20 cellular contexts compared by ENCODE assay signal in the genomic region with DNA sequence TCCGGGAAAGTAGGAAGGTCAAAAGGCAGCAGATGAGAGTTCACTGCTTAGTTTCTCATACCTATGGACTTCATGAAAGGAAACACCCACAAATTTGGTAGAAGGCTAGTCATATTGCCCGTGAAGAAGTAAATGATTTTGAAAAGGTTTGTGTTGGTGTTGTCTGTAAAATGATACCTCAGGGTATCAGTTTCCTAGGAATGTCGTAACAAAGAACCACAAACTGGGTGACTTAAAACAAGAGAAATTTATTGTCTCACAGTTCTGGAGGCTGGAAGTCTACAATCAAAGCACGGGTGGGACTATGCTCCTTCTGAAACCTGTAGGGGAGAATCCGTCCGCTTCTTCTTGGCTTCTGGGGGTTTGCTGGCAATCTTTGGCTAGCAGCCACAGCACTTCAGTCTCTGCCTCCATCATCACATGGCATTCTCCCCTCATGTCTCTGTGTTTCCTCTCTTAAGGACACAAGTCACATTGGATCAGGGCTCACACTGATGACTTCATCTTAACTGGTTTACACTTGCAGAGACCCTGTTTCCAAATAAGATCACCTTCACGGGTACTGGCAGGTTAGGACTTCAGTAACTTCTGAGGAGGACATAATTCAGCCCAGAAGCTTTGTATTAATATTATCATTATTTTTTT. TPM values are rescaled to one million over a fixed set of nuclear protein-coding genes. Genes with fewer than 3 reads are reported as not detected.
DNase-seq lines count a peak whose midpoint lies in the region; ATAC-seq and TF ChIP-seq lines count a peak whose summit lies in the region.
"Had no signal": no experiment of that assay in that cellular context is flagged by ENCODE, and none has a peak within 500 bp of the region (broad histone marks: within the 10 kb centered on the region; RNA-seq: fewer than 3 reads in every experiment).

No MANE protein-coding gene starts in this region.

- H3K9me3 Mint-ChIP-seq in CD4-positive, alpha-beta T cell = no peaks in the 10 kb centered on the region
- no peaks in the 10 kb centered on the region for H3K9me3 Mint-ChIP-seq in activated T-helper 2 cell treated with anti-CD3 and anti-CD28 coated beads, Interferon-gamma antibody, Interleukin-2, Interleukin-4, amounts not matched to agents 10 μg/mL and 5 μg/mL and 100 μg/mL, durations not matched to agents 14 hours and 24 hours and 36 hours
- H3K9me3 Mint-ChIP-seq: activated naive CD4-positive, alpha-beta T cell treated with anti-CD3 and anti-CD28 coated beads, Interleukin-2, amount 50 U/mL, for 24 hours had no signal

- no peak for ATAC-seq in CD4-positive, alpha-beta T cell (ENCODE audit: poor library complexity)
- ATAC-seq in GM18505 (IDR thresholded peaks at IDR 0.05; ENCODE audit: unreplicated experiment) = no peak
- ATAC-seq: GM12878 had no signal

- CTCF ChIA-PET in CD4-positive, alpha-beta T cell (lab: Charles Lee) = no interaction called here

- H3K27me3 Mint-ChIP-seq in CD4-positive, alpha-beta T cell = no peaks in the 10 kb centered on the region
- no peaks in the 10 kb centered on the region for H3K27me3 Mint-ChIP-seq in activated T-helper 2 cell treated with anti-CD3 and anti-CD28 coated beads, Interferon-gamma antibody, Interleukin-2, Interleukin-4, amounts not matched to agents 10 μg/mL and 5 μg/mL and 100 μg/mL, durations not matched to agents 14 hours and 24 hours and 36 hours (ENCODE audit: low read depth)
- H3K27me3 Mint-ChIP-seq: activated naive CD4-positive, alpha-beta T cell treated with anti-CD3 and anti-CD28 coated beads, Interleukin-2, amount 50 U/mL, for 24 hours had no signal

- intact Hi-C loops in CD4-positive, alpha-beta T cell (cut with DNase I, micrococcal nuclease) = no loop called here
- intact Hi-C loops in sigmoid colon (cut with DNase I) = no loop called here
- intact Hi-C loops in activated T-helper 2 cell treated with anti-CD3 and anti-CD28 coated beads, Interferon-gamma antibody, Interleukin-2, Interleukin-4, amounts not matched to agents 10 μg/mL and 5 μg/mL and 100 μg/mL, durations not matched to agents 14 hours and 24 hours and 36 hours (cut with micrococcal nuclease) = loop anchor here (5.0 kb wide), 1 partner anchor 95 kb away; the partner anchor contains the start of gene RRAD

- TF ChIP-seq CTCF in CD4-positive, alpha-beta T cell (IDR thresholded peaks at IDR 0.05) = no peak
- TF ChIP-seq CTCF in sigmoid colon (IDR thresholded peaks at IDR 0.05) = no peak

- peak overlapping the region; percentile 24 for H3K27ac Mint-ChIP-seq in CD4-positive, alpha-beta T cell
- no peak overlapping the region for H3K27ac Mint-ChIP-seq in activated T-helper 2 cell treated with anti-CD3 and anti-CD28 coated beads, Interferon-gamma antibody, Interleukin-2, Interleukin-4, amounts not matched to agents 10 μg/mL and 5 μg/mL and 100 μg/mL, durations not matched to agents 14 hours and 24 hours and 36 hours

- H3K4me1 Mint-ChIP-seq in CD4-positive, alpha-beta T cell (ENCODE audit: low read depth) = peaks cover 22% of the 10 kb centered on the region
- peaks cover 17% of the 10 kb centered on the region for H3K4me1 Mint-ChIP-seq in activated T-helper 2 cell treated with anti-CD3 and anti-CD28 coated beads, Interferon-gamma antibody, Interleukin-2, Interleukin-4, amounts not matched to agents 10 μg/mL and 5 μg/mL and 100 μg/mL, durations not matched to agents 14 hours and 24 hours and 36 hours (ENCODE audit: low read depth)

- H3K27me3 ChIP-seq in CD4-positive, alpha-beta T cell (ENCODE audit: control insufficient read depth, insufficient read depth, low read length) = peaks cover 4% of the 10 kb centered on the region
- no peaks in the 10 kb centered on the region for H3K27me3 ChIP-seq in adipocyte (replicated peaks; ENCODE audit: control insufficient read depth, insufficient read depth, low read length)
- H3K27me3 ChIP-seq in sigmoid colon = no peaks in the 10 kb centered on the region
- H3K27me3 ChIP-seq: BLaER1, Peyer's patch, suprapubic skin had no signal

- H3K4me1 ChIP-seq in adipocyte (ENCODE audit: control insufficient read depth, insufficient read depth, low read length) (peaks cover 12% of the 10 kb centered on the region), sigmoid colon (peaks cover 0 to 22% (median 14%) of the 10 kb centered on the region in 4 donors)

- POLR2A ChIA-PET in CD4-positive, alpha-beta T cell (lab: Charles Lee) = no interaction called here

- DNase-seq in CD4-positive, alpha-beta T cell = no peak
- DNase-seq in HT1080 (ENCODE audit: low read depth) (peak; percentile 36), adipocyte (ENCODE audit: low read depth) (peak; percentile 61), kidney tubule cell (ENCODE audit: low spot score) (peak; percentile 11), NAMALWA (ENCODE audit: low spot score) (no peak), sigmoid colon (no peak)
- no peak for DNase-seq in activated T-helper 2 cell treated with anti-CD3 and anti-CD28 coated beads, Interferon-gamma antibody, Interleukin-2, Interleukin-4, amounts not matched to agents 10 μg/mL and 5 μg/mL and 100 μg/mL, durations not matched to agents 14 hours and 24 hours and 36 hours (ENCODE audit: low spot score)
- DNase-seq: cerebellar nuclear complex; DND-41; kidney; NCI-H1417 treated with DMSO at 0.1 percent for 48 hours; NCI-H524; Peyer's patch; stimulated activated CD4-positive, alpha-beta T cell treated with anti-CD3 and anti-CD28 coated beads, Interleukin-15, amount 100 ng/mL, for 24 hours had no signal

- H3K36me3 ChIP-seq in adipocyte (ENCODE audit: control insufficient read depth, insufficient read depth, low read length, severe bottlenecking) (peaks cover 2% of the 10 kb centered on the region), sigmoid colon (peaks cover 0 to 2% (median 0%) of the 10 kb centered on the region in 4 donors)
- H3K36me3 ChIP-seq: Peyer's patch, prostate gland, suprapubic skin had no signal

- no peak overlapping the region for H3K27ac ChIP-seq in CD4-positive, alpha-beta T cell (ENCODE audit: low read depth, low read length)
- no peak overlapping the region for H3K27ac ChIP-seq in sigmoid colon
- H3K27ac ChIP-seq: BLaER1, Peyer's patch, prostate gland, suprapubic skin had no signal

- H3K9ac ChIP-seq in adipocyte (ENCODE audit: low read length) = no peak overlapping the region
- H3K9ac ChIP-seq: BLaER1 had no signal

- TF ChIP-seq POLR2A in GM18505 (IDR thresholded peaks at IDR 0.05; ENCODE audit: borderline replicate concordance, extremely low read depth, insufficient read depth, insufficient read length) (no peak), sigmoid colon (IDR thresholded peaks at IDR 0.05) (no peak)

- no peak for TF ChIP-seq EP300 in sigmoid colon (IDR thresholded peaks at IDR 0.05)

- H3K4me3 ChIP-seq in adipocyte (ENCODE audit: low read length) (no peak overlapping the region), sigmoid colon (no peak overlapping the region)
- H3K4me3 ChIP-seq: BLaER1, GM12878, Peyer's patch, prostate gland, suprapubic skin had no signal

- H3K4me3 Mint-ChIP-seq in CD4-positive, alpha-beta T cell = peak overlapping the region; percentile 66
- no peak overlapping the region for H3K4me3 Mint-ChIP-seq in activated T-helper 2 cell treated with anti-CD3 and anti-CD28 coated beads, Interferon-gamma antibody, Interleukin-2, Interleukin-4, amounts not matched to agents 10 μg/mL and 5 μg/mL and 100 μg/mL, durations not matched to agents 14 hours and 24 hours and 36 hours (ENCODE audit: low read depth)
- H3K4me3 Mint-ChIP-seq: activated naive CD4-positive, alpha-beta T cell treated with anti-CD3 and anti-CD28 coated beads, Interleukin-2, amount 50 U/mL, for 24 hours had no signal

- H3K36me3 Mint-ChIP-seq in CD4-positive, alpha-beta T cell (ENCODE audit: low read depth) = peaks cover 14% of the 10 kb centered on the region
- peaks cover 14% of the 10 kb centered on the region for H3K36me3 Mint-ChIP-seq in activated T-helper 2 cell treated with anti-CD3 and anti-CD28 coated beads, Interferon-gamma antibody, Interleukin-2, Interleukin-4, amounts not matched to agents 10 μg/mL and 5 μg/mL and 100 μg/mL, durations not matched to agents 14 hours and 24 hours and 36 hours (ENCODE audit: low read depth)

- no peaks in the 10 kb centered on the region for H3K9me3 ChIP-seq in CD4-positive, alpha-beta T cell (ENCODE audit: control insufficient read depth, low read length)
- no peaks in the 10 kb centered on the region for H3K9me3 ChIP-seq in adipocyte (ENCODE audit: control insufficient read depth, low read length)
- no peaks in the 10 kb centered on the region for H3K9me3 ChIP-seq in sigmoid colon
- H3K9me3 ChIP-seq: Peyer's patch, prostate gland, suprapubic skin had no signal

- WGBS in sigmoid colon, 2 donors = 61 to 81% methylated on average over 7 of the region's 7 CpGs

RNA-seq across cellular contexts. Expression of gene NAE1, which starts 2.0 kb away (rescaled TPM):
- total RNA-seq in CD4-positive, alpha-beta T cell = 10 to 100 TPM; 89.1 to 91.2 TPM
- 86.8 and 93.6 TPM in 2 replicates for total RNA-seq in HT1080 (2014; rRNA removed; shearing (Covaris generic))
- 68.4 and 77.1 TPM in 2 replicates for polyA plus RNA-seq in HT1080 (2015; cell fraction: cytosol; rRNA removed)
- polyA plus RNA-seq in HT1080 (2015; cell fraction: nucleus; rRNA removed) = 99.6 and 102 TPM in 2 replicates
- total RNA-seq in sigmoid colon = 10 to 100 TPM; 34.6 to 58.3 (median 46.9) TPM
- polyA plus RNA-seq in sigmoid colon = 10 to 100 TPM; 34.8 to 48.8 (median 35.9) TPM
- 123 and 125 TPM in 2 replicates for total RNA-seq in activated T-helper 2 cell treated with anti-CD3 and anti-CD28 coated beads, Interferon-gamma antibody, Interleukin-2, Interleukin-4, amounts not matched to agents 10 μg/mL and 5 μg/mL and 100 μg/mL, durations not matched to agents 14 hours and 24 hours and 36 hours

RNA-seq across cellular contexts. Expression of gene CA7, which starts 11.4 kb away (rescaled TPM):
- total RNA-seq in CD4-positive, alpha-beta T cell = not detected
- total RNA-seq in HT1080 (2014; rRNA removed; shearing (Covaris generic)) = not detected in 2 replicates
- not detected in 2 replicates for polyA plus RNA-seq in HT1080 (2015; cell fraction: cytosol; rRNA removed)
- polyA plus RNA-seq in HT1080 (2015; cell fraction: nucleus; rRNA removed) = not detected in 2 replicates
- 1 to 10 TPM in 1 of 4 donors, not detected in 3; 1.9 TPM for total RNA-seq in sigmoid colon
- polyA plus RNA-seq in sigmoid colon = 100 to 1,000 TPM; 112 to 188 (median 154) TPM
- total RNA-seq in activated T-helper 2 cell treated with anti-CD3 and anti-CD28 coated beads, Interferon-gamma antibody, Interleukin-2, Interleukin-4, amounts not matched to agents 10 μg/mL and 5 μg/mL and 100 μg/mL, durations not matched to agents 14 hours and 24 hours and 36 hours = 0.59 and 1.1 TPM in 2 replicates
- total RNA-seq: GM12878, kidney, suprapubic skin had no signal

RNA-seq across cellular contexts. Expression of gene TERB1, which starts 31.4 kb away (rescaled TPM):
- total RNA-seq in CD4-positive, alpha-beta T cell = under 1 TPM; 0.11 to 0.22 TPM
- not detected in 2 replicates for total RNA-seq in HT1080 (2014; rRNA removed; shearing (Covaris generic))
- polyA plus RNA-seq in HT1080 (2015; cell fraction: cytosol; rRNA removed) = not detected in 2 replicates
- polyA plus RNA-seq in HT1080 (2015; cell fraction: nucleus; rRNA removed) = not detected in 2 replicates
- under 1 TPM in 1 of 4 donors, not detected in 3; under 0.01 TPM for total RNA-seq in sigmoid colon
- under 1 TPM in 1 of 3 donors, not detected in 2; 0.03 TPM for polyA plus RNA-seq in sigmoid colon
- total RNA-seq in activated T-helper 2 cell treated with anti-CD3 and anti-CD28 coated beads, Interferon-gamma antibody, Interleukin-2, Interleukin-4, amounts not matched to agents 10 μg/mL and 5 μg/mL and 100 μg/mL, durations not matched to agents 14 hours and 24 hours and 36 hours = 0.34 TPM in 1 of 2 replicates, not detected in the other
- total RNA-seq: suprapubic skin had no signal

RNA-seq across cellular contexts. Expression of gene PDP2, which starts 47.5 kb away (rescaled TPM):
- 1 to 10 TPM; 3.3 to 5.9 TPM for total RNA-seq in CD4-positive, alpha-beta T cell
- total RNA-seq in HT1080 (2014; rRNA removed; shearing (Covaris generic)) = 10.6 and 12.1 TPM in 2 replicates
- polyA plus RNA-seq in HT1080 (2015; cell fraction: cytosol; rRNA removed) = 7.7 and 8.7 TPM in 2 replicates
- 15.0 and 18.2 TPM in 2 replicates for polyA plus RNA-seq in HT1080 (2015; cell fraction: nucleus; rRNA removed)
- total RNA-seq in sigmoid colon = 1 to 10 TPM; 2.6 to 8.3 (median 4.7) TPM
- 1 to 10 TPM; 3.0 to 6.1 (median 5.1) TPM for polyA plus RNA-seq in sigmoid colon
- 40.6 and 40.7 TPM in 2 replicates for total RNA-seq in activated T-helper 2 cell treated with anti-CD3 and anti-CD28 coated beads, Interferon-gamma antibody, Interleukin-2, Interleukin-4, amounts not matched to agents 10 μg/mL and 5 μg/mL and 100 μg/mL, durations not matched to agents 14 hours and 24 hours and 36 hours

Comparison
In these comparisons a context has a peak if more than half of its experiments do, and no peak if none do; other contexts are left out.
1. DNase-seq: peak in HT1080 (single experiment), adipocyte (single experiment) and kidney tubule cell (single experiment); none in CD4-positive, alpha-beta T cell (0 of 10), NAMALWA (single experiment), sigmoid colon (single experiment) and activated T-helper 2 cell treated with anti-CD3 and anti-CD28 coated beads, Interferon-gamma antibody, Interleukin-2, Interleukin-4, amounts not matched to agents 10 μg/mL and 5 μg/mL and 100 μg/mL, durations not matched to agents 14 hours and 24 hours and 36 hours (single experiment).